ENCODE assay signal across 15 cellular contexts in genomic region chr1:116679828-116680628, GRCh38. TPM values are rescaled to one million over a fixed set of nuclear protein-coding genes. Genes with fewer than 3 reads are reported as not detected.
DNase-seq lines count a peak whose midpoint lies in the region; ATAC-seq and TF ChIP-seq lines count a peak whose summit lies in the region.
"Had no signal": no experiment of that assay in that cellular context is flagged by ENCODE, and none has a peak within 500 bp of the region (broad histone marks: within the 10 kb centered on the region; RNA-seq: fewer than 3 reads in every experiment).

No MANE protein-coding gene starts in this region.

- H3K27me3 ChIP-seq in BLaER1 treated with 17β-estradiol and CSF1 and Interleukin-3, amounts not matched to agents 10 nM and 100 nM: no peaks in the 10 kb centered on the region
- H3K27me3 ChIP-seq: BE2C had no signal

- peak; percentile 55 for TF ChIP-seq POLR2A in erythroblast (IDR thresholded peaks at IDR 0.05; ENCODE audit: low read length)

- H4K20me1 ChIP-seq in BLaER1 treated with 17β-estradiol and CSF1 and Interleukin-3, amounts not matched to agents 10 nM and 100 nM: no peaks in the 10 kb centered on the region

- peaks cover 16% of the 10 kb centered on the region for H3K4me1 Mint-ChIP-seq in neural crest cell
- H3K4me1 Mint-ChIP-seq in T-helper 17 cell: no peaks in the 10 kb centered on the region

- DNase-seq in UCSD-AML1 (lab: John Stamatoyannopoulos, UW; ENCODE audit: unreplicated experiment) (peak; percentile 24), erythroblast (lab: John Stamatoyannopoulos, UW) (peak; percentile 84 to 96), neural crest cell (ENCODE audit: low read depth, low spot score) (no peak), T-helper 17 cell (no peak), CD1c-positive myeloid dendritic cell (ENCODE audit: extremely low spot score) (no peak), EL (no peak)
- DNase-seq: BE2C; CD8-positive, alpha-beta T cell; DMS79; NCI-H1417 treated with DMSO at 0.1 percent for 48 hours; NCI-H187 treated with DMSO at 0.1 percent for 48 hours; NCI-H345; PC-9 had no signal

- H3K9me3 ChIP-seq in BLaER1 treated with 17β-estradiol and CSF1 and Interleukin-3, amounts not matched to agents 10 nM and 100 nM (replicated peaks in 1 of 11): peaks cover 0 to 6% (median 0%) of the 10 kb centered on the region in 11 experiments; a peak in 1 of 22 replicates
- no peaks in the 10 kb centered on the region for H3K9me3 ChIP-seq in T-helper 17 cell (ENCODE audit: control insufficient read depth, low read length, poor library complexity, severe bottlenecking)
- H3K9me3 ChIP-seq: BE2C had no signal

- TF ChIP-seq CTCF in neural crest cell (conservative IDR thresholded peaks at IDR 0.05): no peak

- no peaks in the 10 kb centered on the region for H3K9me3 Mint-ChIP-seq in neural crest cell
- H3K9me3 Mint-ChIP-seq: CD8-positive, alpha-beta T cell had no signal

- no peak overlapping the region for H3K9ac ChIP-seq in BLaER1 treated with 17β-estradiol and CSF1 and Interleukin-3, amounts not matched to agents 10 nM and 100 nM

- no peak overlapping the region for H3K4me3 ChIP-seq in BLaER1 treated with 17β-estradiol and CSF1 and Interleukin-3, amounts not matched to agents 10 nM and 100 nM
- H3K4me3 ChIP-seq: PC-9 had no signal

- no peak for ATAC-seq in T-helper 17 cell
- ATAC-seq in HG03565 (IDR thresholded peaks at IDR 0.05; ENCODE audit: unreplicated experiment): no peak
- ATAC-seq: CD8-positive, alpha-beta T cell had no signal

- H3K36me3 ChIP-seq in BLaER1 treated with 17β-estradiol and CSF1 and Interleukin-3, amounts not matched to agents 10 nM and 100 nM: no peaks in the 10 kb centered on the region
- H3K36me3 ChIP-seq: BE2C had no signal

- peak overlapping the region in 8 of 11 experiments; percentile 1 to 60 (median 48); a peak in 9 of 22 replicates for H3K27ac ChIP-seq in BLaER1 treated with 17β-estradiol and CSF1 and Interleukin-3, amounts not matched to agents 10 nM and 100 nM
- H3K27ac ChIP-seq: PC-9 had no signal

- H3K4me2 ChIP-seq in BLaER1 treated with 17β-estradiol and CSF1 and Interleukin-3, amounts not matched to agents 10 nM and 100 nM: peak overlapping the region in 10 of 11 experiments; percentile 44 to 86 (median 77); a peak in 19 of 22 replicates
- H3K4me2 ChIP-seq: PC-9 had no signal

- H3K27ac Mint-ChIP-seq in neural crest cell (ENCODE audit: unreplicated experiment) (peak overlapping the region; percentile 82), T-helper 17 cell (no peak overlapping the region)
- H3K27ac Mint-ChIP-seq: CD8-positive, alpha-beta T cell had no signal

- peaks cover 37 to 61% (median 52%) of the 10 kb centered on the region in 10 experiments for H3K4me1 ChIP-seq in BLaER1 treated with 17β-estradiol and CSF1 and Interleukin-3, amounts not matched to agents 10 nM and 100 nM
- H3K4me1 ChIP-seq: BE2C had no signal

- H3K36me3 Mint-ChIP-seq in neural crest cell (ENCODE audit: low read depth) (no peaks in the 10 kb centered on the region), T-helper 17 cell (ENCODE audit: low read depth) (peaks cover 7% of the 10 kb centered on the region)
- H3K36me3 Mint-ChIP-seq: CD8-positive, alpha-beta T cell had no signal

- peaks cover 3% of the 10 kb centered on the region for H3K27me3 Mint-ChIP-seq in neural crest cell (ENCODE audit: low read depth)
- H3K27me3 Mint-ChIP-seq in T-helper 17 cell: peaks cover 34% of the 10 kb centered on the region

- H3K4me3 Mint-ChIP-seq in neural crest cell (no peak overlapping the region), T-helper 17 cell (no peak overlapping the region)
- H3K4me3 Mint-ChIP-seq: CD8-positive, alpha-beta T cell had no signal

RNA-seq across cellular contexts. Expression of gene IGSF3, which starts 12.5 kb away (rescaled TPM):
- total RNA-seq in neural crest cell: 27.2 TPM in 2 replicates
- under 1 TPM; 0.02 to 0.16 TPM for total RNA-seq in T-helper 17 cell
- total RNA-seq: CD8-positive, alpha-beta T cell had no signal

Comparison
In these comparisons a context has a peak if more than half of its experiments do, and no peak if none do; other contexts are left out.
1. DNase-seq: peak in UCSD-AML1 (single experiment) and erythroblast (2 of 2); none in neural crest cell (single experiment), T-helper 17 cell (0 of 3), CD1c-positive myeloid dendritic cell (single experiment) and EL (single experiment).
2. RNA of gene IGSF3, which starts 12.5 kb away (total RNA-seq): 27.2 TPM in neural crest cell; 0.02 to 0.16 TPM in T-helper 17 cell; every median in the first group is over 10 times any median in the second.